1 cellular context compared by ENCODE assay signal in the genomic region with DNA sequence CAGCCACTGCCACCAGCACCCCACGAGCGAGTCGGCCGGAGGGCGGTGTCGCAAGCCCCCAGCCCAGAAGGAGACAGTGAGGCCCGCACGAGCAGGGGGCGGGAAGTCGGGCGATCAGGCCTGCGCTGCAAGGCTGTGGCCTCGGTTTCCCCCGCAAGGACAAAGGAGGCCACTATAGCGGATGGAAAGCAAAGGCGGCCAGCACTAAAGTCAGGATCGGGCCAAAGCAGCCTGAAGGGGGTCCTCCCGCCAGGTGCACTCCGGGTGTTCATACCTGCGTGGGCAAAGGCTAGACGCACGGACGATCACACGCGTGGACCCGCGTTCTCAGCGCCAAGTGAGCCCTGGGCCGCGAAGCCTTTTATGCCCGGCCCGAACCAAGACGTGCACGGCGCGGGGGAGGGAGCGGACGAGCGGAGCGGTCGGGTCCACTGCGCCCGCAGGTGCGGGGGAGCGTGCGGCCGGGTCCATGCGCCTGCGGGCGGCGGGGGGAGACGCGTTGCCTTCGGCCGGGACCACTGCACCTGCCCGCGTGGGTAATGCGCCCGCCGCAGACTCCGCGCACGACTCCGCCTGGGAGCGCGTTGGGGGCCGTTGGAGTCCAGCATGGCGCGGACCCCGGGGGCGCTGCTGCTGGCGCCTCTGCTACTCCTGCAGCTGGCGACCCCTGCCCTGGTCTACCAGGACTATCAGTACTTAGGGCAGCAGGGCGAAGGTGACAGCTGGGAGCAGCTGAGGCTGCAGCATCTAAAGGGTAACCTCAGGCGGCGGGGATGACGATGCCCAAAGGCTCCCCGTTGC.
TF ChIP-seq lines count a peak whose summit lies in the region.

A gene (minus strand): TSS at position 335 of the 801 bp plus-strand sequence. CDS start 539 bp downstream, outside the sequence.
A gene (plus strand): TSS at position 604 of the 801 bp plus-strand sequence. CDS start 3 bp downstream, at position 607.

TF ChIP-seq in GM12878, 131 proteins besides CTCF, POLR2A, EP300 and RAD21 (continued from another document and continues in another):
- TF ChIP-seq, protein P1, sequence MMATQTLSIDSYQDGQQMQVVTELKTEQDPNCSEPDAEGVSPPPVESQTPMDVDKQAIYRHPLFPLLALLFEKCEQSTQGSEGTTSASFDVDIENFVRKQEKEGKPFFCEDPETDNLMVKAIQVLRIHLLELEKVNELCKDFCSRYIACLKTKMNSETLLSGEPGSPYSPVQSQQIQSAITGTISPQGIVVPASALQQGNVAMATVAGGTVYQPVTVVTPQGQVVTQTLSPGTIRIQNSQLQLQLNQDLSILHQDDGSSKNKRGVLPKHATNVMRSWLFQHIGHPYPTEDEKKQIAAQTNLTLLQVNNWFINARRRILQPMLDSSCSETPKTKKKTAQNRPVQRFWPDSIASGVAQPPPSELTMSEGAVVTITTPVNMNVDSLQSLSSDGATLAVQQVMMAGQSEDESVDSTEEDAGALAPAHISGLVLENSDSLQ (IDR thresholded peaks at IDR 0.05), result no peak
- TF ChIP-seq ZNF24 (IDR thresholded peaks at IDR 0.05), result no peak
- TF ChIP-seq, protein P2, sequence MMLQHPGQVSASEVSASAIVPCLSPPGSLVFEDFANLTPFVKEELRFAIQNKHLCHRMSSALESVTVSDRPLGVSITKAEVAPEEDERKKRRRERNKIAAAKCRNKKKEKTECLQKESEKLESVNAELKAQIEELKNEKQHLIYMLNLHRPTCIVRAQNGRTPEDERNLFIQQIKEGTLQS (IDR thresholded peaks at IDR 0.05; ENCODE audit: borderline replicate concordance, extremely low read depth, low read depth, low read length), result no peak
- no peak for TF ChIP-seq MYB (IDR thresholded peaks at IDR 0.05; ENCODE audit: borderline replicate concordance, low read depth, low read length)
- no peak for TF ChIP-seq SMARCA5 (IDR thresholded peaks at IDR 0.05)
- TF ChIP-seq SRF (IDR thresholded peaks at IDR 0.05; ENCODE audit: low read depth in 2 of 2, low read length in 2 of 2), result no peak; a peak in 1 of 4 replicates
- TF ChIP-seq, protein P3, sequence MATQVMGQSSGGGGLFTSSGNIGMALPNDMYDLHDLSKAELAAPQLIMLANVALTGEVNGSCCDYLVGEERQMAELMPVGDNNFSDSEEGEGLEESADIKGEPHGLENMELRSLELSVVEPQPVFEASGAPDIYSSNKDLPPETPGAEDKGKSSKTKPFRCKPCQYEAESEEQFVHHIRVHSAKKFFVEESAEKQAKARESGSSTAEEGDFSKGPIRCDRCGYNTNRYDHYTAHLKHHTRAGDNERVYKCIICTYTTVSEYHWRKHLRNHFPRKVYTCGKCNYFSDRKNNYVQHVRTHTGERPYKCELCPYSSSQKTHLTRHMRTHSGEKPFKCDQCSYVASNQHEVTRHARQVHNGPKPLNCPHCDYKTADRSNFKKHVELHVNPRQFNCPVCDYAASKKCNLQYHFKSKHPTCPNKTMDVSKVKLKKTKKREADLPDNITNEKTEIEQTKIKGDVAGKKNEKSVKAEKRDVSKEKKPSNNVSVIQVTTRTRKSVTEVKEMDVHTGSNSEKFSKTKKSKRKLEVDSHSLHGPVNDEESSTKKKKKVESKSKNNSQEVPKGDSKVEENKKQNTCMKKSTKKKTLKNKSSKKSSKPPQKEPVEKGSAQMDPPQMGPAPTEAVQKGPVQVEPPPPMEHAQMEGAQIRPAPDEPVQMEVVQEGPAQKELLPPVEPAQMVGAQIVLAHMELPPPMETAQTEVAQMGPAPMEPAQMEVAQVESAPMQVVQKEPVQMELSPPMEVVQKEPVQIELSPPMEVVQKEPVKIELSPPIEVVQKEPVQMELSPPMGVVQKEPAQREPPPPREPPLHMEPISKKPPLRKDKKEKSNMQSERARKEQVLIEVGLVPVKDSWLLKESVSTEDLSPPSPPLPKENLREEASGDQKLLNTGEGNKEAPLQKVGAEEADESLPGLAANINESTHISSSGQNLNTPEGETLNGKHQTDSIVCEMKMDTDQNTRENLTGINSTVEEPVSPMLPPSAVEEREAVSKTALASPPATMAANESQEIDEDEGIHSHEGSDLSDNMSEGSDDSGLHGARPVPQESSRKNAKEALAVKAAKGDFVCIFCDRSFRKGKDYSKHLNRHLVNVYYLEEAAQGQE (IDR thresholded peaks at IDR 0.05; ENCODE audit: low read depth, low read length), result no peak
- peak; percentile 24 for TF ChIP-seq MEF2B (IDR thresholded peaks at IDR 0.05; ENCODE audit: partially characterized antibody, poor library complexity, severe bottlenecking)
- TF ChIP-seq CBFB (IDR thresholded peaks at IDR 0.05; ENCODE audit: low read depth), result peak; percentile 69; the same call in 1 of the 2 replicates
- no peak for TF ChIP-seq MTA2 (IDR thresholded peaks at IDR 0.05; ENCODE audit: low read depth)
- no peak for TF ChIP-seq BMI1 (IDR thresholded peaks at IDR 0.05; ENCODE audit: borderline replicate concordance)
- peak; percentile 59 for TF ChIP-seq RUNX3 (IDR thresholded peaks at IDR 0.05; ENCODE audit: low read length)
- 0 out of 2 replicates have a peak, but pooled peaks have one; percentile 29 for TF ChIP-seq ZNF217 (IDR thresholded peaks at IDR 0.05)
- TF ChIP-seq, protein P4, sequence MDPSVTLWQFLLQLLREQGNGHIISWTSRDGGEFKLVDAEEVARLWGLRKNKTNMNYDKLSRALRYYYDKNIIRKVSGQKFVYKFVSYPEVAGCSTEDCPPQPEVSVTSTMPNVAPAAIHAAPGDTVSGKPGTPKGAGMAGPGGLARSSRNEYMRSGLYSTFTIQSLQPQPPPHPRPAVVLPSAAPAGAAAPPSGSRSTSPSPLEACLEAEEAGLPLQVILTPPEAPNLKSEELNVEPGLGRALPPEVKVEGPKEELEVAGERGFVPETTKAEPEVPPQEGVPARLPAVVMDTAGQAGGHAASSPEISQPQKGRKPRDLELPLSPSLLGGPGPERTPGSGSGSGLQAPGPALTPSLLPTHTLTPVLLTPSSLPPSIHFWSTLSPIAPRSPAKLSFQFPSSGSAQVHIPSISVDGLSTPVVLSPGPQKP (IDR thresholded peaks at IDR 0.05; ENCODE audit: low read depth, low read length), result 0 out of 2 replicates have a peak, but pooled peaks have one; percentile 18
- TF ChIP-seq, protein P5, sequence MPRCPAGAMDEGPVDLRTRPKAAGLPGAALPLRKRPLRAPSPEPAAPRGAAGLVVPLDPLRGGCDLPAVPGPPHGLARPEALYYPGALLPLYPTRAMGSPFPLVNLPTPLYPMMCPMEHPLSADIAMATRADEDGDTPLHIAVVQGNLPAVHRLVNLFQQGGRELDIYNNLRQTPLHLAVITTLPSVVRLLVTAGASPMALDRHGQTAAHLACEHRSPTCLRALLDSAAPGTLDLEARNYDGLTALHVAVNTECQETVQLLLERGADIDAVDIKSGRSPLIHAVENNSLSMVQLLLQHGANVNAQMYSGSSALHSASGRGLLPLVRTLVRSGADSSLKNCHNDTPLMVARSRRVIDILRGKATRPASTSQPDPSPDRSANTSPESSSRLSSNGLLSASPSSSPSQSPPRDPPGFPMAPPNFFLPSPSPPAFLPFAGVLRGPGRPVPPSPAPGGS (IDR thresholded peaks at IDR 0.05; ENCODE audit: borderline replicate concordance, insufficient read depth, low read depth, low read length, poor library complexity, severe bottlenecking), result no peak
- no peak for TF ChIP-seq ZNF622 (IDR thresholded peaks at IDR 0.05)
- TF ChIP-seq ESRRA (IDR thresholded peaks at IDR 0.05; ENCODE audit: low read length), result no peak
- TF ChIP-seq, protein P6, sequence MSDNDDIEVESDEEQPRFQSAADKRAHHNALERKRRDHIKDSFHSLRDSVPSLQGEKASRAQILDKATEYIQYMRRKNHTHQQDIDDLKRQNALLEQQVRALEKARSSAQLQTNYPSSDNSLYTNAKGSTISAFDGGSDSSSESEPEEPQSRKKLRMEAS (IDR thresholded peaks at IDR 0.05; ENCODE audit: low read depth, low read length), result peak; percentile 30; the same call in 1 of the 2 replicates
- TF ChIP-seq, protein P7, sequence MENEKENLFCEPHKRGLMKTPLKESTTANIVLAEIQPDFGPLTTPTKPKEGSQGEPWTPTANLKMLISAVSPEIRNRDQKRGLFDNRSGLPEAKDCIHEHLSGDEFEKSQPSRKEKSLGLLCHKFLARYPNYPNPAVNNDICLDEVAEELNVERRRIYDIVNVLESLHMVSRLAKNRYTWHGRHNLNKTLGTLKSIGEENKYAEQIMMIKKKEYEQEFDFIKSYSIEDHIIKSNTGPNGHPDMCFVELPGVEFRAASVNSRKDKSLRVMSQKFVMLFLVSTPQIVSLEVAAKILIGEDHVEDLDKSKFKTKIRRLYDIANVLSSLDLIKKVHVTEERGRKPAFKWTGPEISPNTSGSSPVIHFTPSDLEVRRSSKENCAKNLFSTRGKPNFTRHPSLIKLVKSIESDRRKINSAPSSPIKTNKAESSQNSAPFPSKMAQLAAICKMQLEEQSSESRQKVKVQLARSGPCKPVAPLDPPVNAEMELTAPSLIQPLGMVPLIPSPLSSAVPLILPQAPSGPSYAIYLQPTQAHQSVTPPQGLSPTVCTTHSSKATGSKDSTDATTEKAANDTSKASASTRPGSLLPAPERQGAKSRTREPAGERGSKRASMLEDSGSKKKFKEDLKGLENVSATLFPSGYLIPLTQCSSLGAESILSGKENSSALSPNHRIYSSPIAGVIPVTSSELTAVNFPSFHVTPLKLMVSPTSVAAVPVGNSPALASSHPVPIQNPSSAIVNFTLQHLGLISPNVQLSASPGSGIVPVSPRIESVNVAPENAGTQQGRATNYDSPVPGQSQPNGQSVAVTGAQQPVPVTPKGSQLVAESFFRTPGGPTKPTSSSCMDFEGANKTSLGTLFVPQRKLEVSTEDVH (IDR thresholded peaks at IDR 0.05; ENCODE audit: low read depth, partially characterized antibody), result no peak
- TF ChIP-seq PAX5 (IDR thresholded peaks at IDR 0.05; ENCODE audit: borderline replicate concordance, low read depth, low read length), result peak; percentile 51; the same call in 1 of the 2 replicates
- TF ChIP-seq, protein P8, sequence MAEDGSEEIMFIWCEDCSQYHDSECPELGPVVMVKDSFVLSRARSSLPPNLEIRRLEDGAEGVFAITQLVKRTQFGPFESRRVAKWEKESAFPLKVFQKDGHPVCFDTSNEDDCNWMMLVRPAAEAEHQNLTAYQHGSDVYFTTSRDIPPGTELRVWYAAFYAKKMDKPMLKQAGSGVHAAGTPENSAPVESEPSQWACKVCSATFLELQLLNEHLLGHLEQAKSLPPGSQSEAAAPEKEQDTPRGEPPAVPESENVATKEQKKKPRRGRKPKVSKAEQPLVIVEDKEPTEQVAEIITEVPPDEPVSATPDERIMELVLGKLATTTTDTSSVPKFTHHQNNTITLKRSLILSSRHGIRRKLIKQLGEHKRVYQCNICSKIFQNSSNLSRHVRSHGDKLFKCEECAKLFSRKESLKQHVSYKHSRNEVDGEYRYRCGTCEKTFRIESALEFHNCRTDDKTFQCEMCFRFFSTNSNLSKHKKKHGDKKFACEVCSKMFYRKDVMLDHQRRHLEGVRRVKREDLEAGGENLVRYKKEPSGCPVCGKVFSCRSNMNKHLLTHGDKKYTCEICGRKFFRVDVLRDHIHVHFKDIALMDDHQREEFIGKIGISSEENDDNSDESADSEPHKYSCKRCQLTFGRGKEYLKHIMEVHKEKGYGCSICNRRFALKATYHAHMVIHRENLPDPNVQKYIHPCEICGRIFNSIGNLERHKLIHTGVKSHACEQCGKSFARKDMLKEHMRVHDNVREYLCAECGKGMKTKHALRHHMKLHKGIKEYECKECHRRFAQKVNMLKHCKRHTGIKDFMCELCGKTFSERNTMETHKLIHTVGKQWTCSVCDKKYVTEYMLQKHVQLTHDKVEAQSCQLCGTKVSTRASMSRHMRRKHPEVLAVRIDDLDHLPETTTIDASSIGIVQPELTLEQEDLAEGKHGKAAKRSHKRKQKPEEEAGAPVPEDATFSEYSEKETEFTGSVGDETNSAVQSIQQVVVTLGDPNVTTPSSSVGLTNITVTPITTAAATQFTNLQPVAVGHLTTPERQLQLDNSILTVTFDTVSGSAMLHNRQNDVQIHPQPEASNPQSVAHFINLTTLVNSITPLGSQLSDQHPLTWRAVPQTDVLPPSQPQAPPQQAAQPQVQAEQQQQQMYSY (CRISPR knock-in tag; IDR thresholded peaks at IDR 0.05), result no peak
- no peak for TF ChIP-seq ASH2L (IDR thresholded peaks at IDR 0.05; ENCODE audit: borderline replicate concordance, low read depth)
- no peak for TF ChIP-seq RFX5 (IDR thresholded peaks at IDR 0.05; ENCODE audit: low read depth, low read length)
- TF ChIP-seq, protein P9, sequence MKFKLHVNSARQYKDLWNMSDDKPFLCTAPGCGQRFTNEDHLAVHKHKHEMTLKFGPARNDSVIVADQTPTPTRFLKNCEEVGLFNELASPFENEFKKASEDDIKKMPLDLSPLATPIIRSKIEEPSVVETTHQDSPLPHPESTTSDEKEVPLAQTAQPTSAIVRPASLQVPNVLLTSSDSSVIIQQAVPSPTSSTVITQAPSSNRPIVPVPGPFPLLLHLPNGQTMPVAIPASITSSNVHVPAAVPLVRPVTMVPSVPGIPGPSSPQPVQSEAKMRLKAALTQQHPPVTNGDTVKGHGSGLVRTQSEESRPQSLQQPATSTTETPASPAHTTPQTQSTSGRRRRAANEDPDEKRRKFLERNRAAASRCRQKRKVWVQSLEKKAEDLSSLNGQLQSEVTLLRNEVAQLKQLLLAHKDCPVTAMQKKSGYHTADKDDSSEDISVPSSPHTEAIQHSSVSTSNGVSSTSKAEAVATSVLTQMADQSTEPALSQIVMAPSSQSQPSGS (IDR thresholded peaks at IDR 0.05; ENCODE audit: low read length), result no peak
- TF ChIP-seq BACH1 (IDR thresholded peaks at IDR 0.05; ENCODE audit: borderline replicate concordance), result peak; percentile 88; the same call in 1 of the 2 replicates
- TF ChIP-seq ETV6 (conservative IDR thresholded peaks at IDR 0.05 in 1 of 2, IDR thresholded peaks at IDR 0.05 in 1 of 2; ENCODE audit: borderline replicate concordance in 1 of 2, low read depth in 1 of 2), result no peak
- peak; percentile 78 for TF ChIP-seq TCF3 (IDR thresholded peaks at IDR 0.05; ENCODE audit: borderline replicate concordance, insufficient read depth, low read depth, low read length)
- 0 out of 2 replicates have a peak, but pooled peaks have one; percentile 16 for TF ChIP-seq NR2C1 (IDR thresholded peaks at IDR 0.05)
- TF ChIP-seq, protein P10, sequence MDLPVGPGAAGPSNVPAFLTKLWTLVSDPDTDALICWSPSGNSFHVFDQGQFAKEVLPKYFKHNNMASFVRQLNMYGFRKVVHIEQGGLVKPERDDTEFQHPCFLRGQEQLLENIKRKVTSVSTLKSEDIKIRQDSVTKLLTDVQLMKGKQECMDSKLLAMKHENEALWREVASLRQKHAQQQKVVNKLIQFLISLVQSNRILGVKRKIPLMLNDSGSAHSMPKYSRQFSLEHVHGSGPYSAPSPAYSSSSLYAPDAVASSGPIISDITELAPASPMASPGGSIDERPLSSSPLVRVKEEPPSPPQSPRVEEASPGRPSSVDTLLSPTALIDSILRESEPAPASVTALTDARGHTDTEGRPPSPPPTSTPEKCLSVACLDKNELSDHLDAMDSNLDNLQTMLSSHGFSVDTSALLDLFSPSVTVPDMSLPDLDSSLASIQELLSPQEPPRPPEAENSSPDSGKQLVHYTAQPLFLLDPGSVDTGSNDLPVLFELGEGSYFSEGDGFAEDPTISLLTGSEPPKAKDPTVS (IDR thresholded peaks at IDR 0.05; ENCODE audit: low read depth, low read length), result no peak
- TF ChIP-seq CBX5 (IDR thresholded peaks at IDR 0.05; ENCODE audit: low read depth), result no peak
- TF ChIP-seq NFYA (IDR thresholded peaks at IDR 0.05; ENCODE audit: borderline replicate concordance, low read depth, low read length), result no peak
- TF ChIP-seq TAF1 (IDR thresholded peaks at IDR 0.05; ENCODE audit: borderline replicate concordance, low read depth, low read length), result peak; percentile 86
- peak; percentile 92 for TF ChIP-seq GATAD2B (conservative IDR thresholded peaks at IDR 0.05; ENCODE audit: low read depth)
- TF ChIP-seq SMAD1 (IDR thresholded peaks at IDR 0.05; ENCODE audit: low read depth, partially characterized antibody), result no peak
- no peak for TF ChIP-seq STAT1 (conservative IDR thresholded peaks at IDR 0.05)
- peak; percentile 99 for TF ChIP-seq CHD1 (IDR thresholded peaks at IDR 0.05; ENCODE audit: low read depth, low read length)
- TF ChIP-seq BCL11A (IDR thresholded peaks at IDR 0.05; ENCODE audit: low read depth, low read length), result no peak
- 0 out of 2 replicates have a peak, but pooled peaks have one; percentile 34 for TF ChIP-seq BRCA1 (IDR thresholded peaks at IDR 0.05; ENCODE audit: low read depth, low read length)
- TF ChIP-seq KAT2A (conservative IDR thresholded peaks at IDR 0.05; ENCODE audit: control insufficient read depth, low read depth, low read length), result no peak
